10 cellular contexts compared by ENCODE assay signal in genomic region chr1:227895828-227896685, GRCh38. TPM values are rescaled to one million over a fixed set of nuclear protein-coding genes. Genes with fewer than 3 reads are reported as not detected.
DNase-seq lines count a peak whose midpoint lies in the region; ATAC-seq and TF ChIP-seq lines count a peak whose summit lies in the region.
"Had no signal": no experiment of that assay in that cellular context is flagged by ENCODE, and none has a peak within 500 bp of the region (broad histone marks: within the 10 kb centered on the region; RNA-seq: fewer than 3 reads in every experiment).

No MANE protein-coding gene starts in this region.

- no peak overlapping the region for H3K27ac Mint-ChIP-seq in neural progenitor cell

- no peaks in the 10 kb centered on the region for H4K20me1 ChIP-seq in neural progenitor cell (ENCODE audit: low read depth)

- ATAC-seq in HG02970 (IDR thresholded peaks at IDR 0.05; ENCODE audit: low FRiP score, unreplicated experiment), result no peak

- TF ChIP-seq POLR2A in prostate gland (IDR thresholded peaks at IDR 0.05), result no peak

- intact Hi-C loops in prostate gland (cut with DNase I), result no loop called here

- no peak overlapping the region for H2AFZ ChIP-seq in neural progenitor cell (replicated peaks)

- H3K27me3 ChIP-seq in neural progenitor cell, result no peaks in the 10 kb centered on the region
- H3K27me3 ChIP-seq in prostate gland (replicated peaks; ENCODE audit: insufficient read depth), result no peaks in the 10 kb centered on the region

- H3K4me3 ChIP-seq in neural progenitor cell (no peak overlapping the region), prostate gland (no peak overlapping the region)

- H3K9me3 ChIP-seq in neural progenitor cell (ENCODE audit: low read depth), result no peaks in the 10 kb centered on the region
- no peaks in the 10 kb centered on the region for H3K9me3 ChIP-seq in prostate gland

- peaks cover 10% of the 10 kb centered on the region for H3K27me3 Mint-ChIP-seq in neural progenitor cell (ENCODE audit: insufficient read depth, low read depth)

- H3F3A ChIP-seq in neural progenitor cell (ENCODE audit: low read depth), result no peaks in the 10 kb centered on the region

- no peaks in the 10 kb centered on the region for H3K79me2 ChIP-seq in neural progenitor cell (ENCODE audit: low read depth)

- H3K27ac ChIP-seq in neural progenitor cell (no peak overlapping the region), prostate gland (no peak overlapping the region)
- H3K27ac ChIP-seq: HL-60 had no signal

- H3K4me3 Mint-ChIP-seq in neural progenitor cell, result no peak overlapping the region

- TF ChIP-seq CTCF in neural progenitor cell (IDR thresholded peaks at IDR 0.05) (no peak), prostate gland (IDR thresholded peaks at IDR 0.05) (peak in 1 of 4 experiments; percentile 15)

- H3K36me3 ChIP-seq in neural progenitor cell (no peaks in the 10 kb centered on the region), prostate gland (no peaks in the 10 kb centered on the region)

- in situ Hi-C loops in SK-MEL-5 (cut with HindIII; ENCODE audit: low pct_unique_long_range_greater_than_20kb, low sequenced_read_pairs), result no loop called here

- H3K9me3 Mint-ChIP-seq in neural progenitor cell, result no peaks in the 10 kb centered on the region

- H3K36me3 Mint-ChIP-seq in neural progenitor cell, result no peaks in the 10 kb centered on the region

- peaks cover 6% of the 10 kb centered on the region for H3K4me1 ChIP-seq in neural progenitor cell
- no peaks in the 10 kb centered on the region for H3K4me1 ChIP-seq in prostate gland (replicated peaks)

- DNase-seq in A172 (ENCODE audit: low spot score) (peak; percentile 53), SK-MEL-5 (ENCODE audit: low read depth, low spot score) (peak; percentile 39), globus pallidus (ENCODE audit: low spot score) (peak; percentile 82), neural progenitor cell (ENCODE audit: low spot score) (peak; percentile 41), NCI-H2227 (lab: John Stamatoyannopoulos, UW; ENCODE audit: unreplicated experiment) (no peak), prostate gland (ENCODE audit: low spot score) (no peak), NCI-H1048 (lab: John Stamatoyannopoulos, UW) (no peak)

- no peak overlapping the region for H3K9ac ChIP-seq in neural progenitor cell

- peaks cover 3% of the 10 kb centered on the region for H3K4me1 Mint-ChIP-seq in neural progenitor cell

- 69% methylated on average over 19 of the region's 24 CpGs for WGBS in prostate gland

- H3K4me2 ChIP-seq in neural progenitor cell, result no peak overlapping the region

RNA-seq across cellular contexts. Expression of gene WNT9A, which starts 51.7 kb away (rescaled TPM):
- 23.7 and 25.8 TPM in 2 replicates for total RNA-seq in A172 (2014; rRNA removed; shearing (Covaris generic))
- not detected in 2 replicates for total RNA-seq in SK-MEL-5 (2014; rRNA removed; shearing (Covaris generic))
- 0.37 TPM in 1 of 2 replicates, not detected in the other for polyA plus RNA-seq in SK-MEL-5 (2015; cell fraction: cytosol; rRNA removed)
- 0.07 TPM in 1 of 2 replicates, not detected in the other for polyA plus RNA-seq in SK-MEL-5 (2015; cell fraction: nucleus; rRNA removed)
- total RNA-seq in neural progenitor cell (ENCODE audit: low replicate concordance) (1.4 and 2.7 TPM in 2 replicates), prostate gland (1 to 10 TPM; 1.4 to 2.0 TPM)
- total RNA-seq: OCI-LY7 had no signal

Comparison
In these comparisons a context has a peak if more than half of its experiments do, and no peak if none do; other contexts are left out.
1. DNase-seq: peak in A172 (single experiment), SK-MEL-5 (single experiment), globus pallidus (single experiment) and neural progenitor cell (single experiment); none in NCI-H2227 (single experiment), prostate gland (single experiment) and NCI-H1048 (single experiment).